In genomic region chrX:19765628-19766027, GRCh38 we compare ENCODE assay signal across 23 cellular contexts.
DNase-seq lines count a peak whose midpoint lies in the region; ATAC-seq lines count a peak whose summit lies in the region.
"Had no signal": no experiment of that assay in that cellular context is flagged by ENCODE, and none has a peak within 500 bp of the region (broad histone marks: within the 10 kb centered on the region; RNA-seq: fewer than 3 reads in every experiment).

No MANE protein-coding gene starts in this region.

- no peak for DNase-seq in activated CD4-positive, CD25-positive, alpha-beta regulatory T cell treated with anti-CD3 and anti-CD28 coated beads, Interleukin-2, amount 50 U/mL, for 72 hours
- no peak for DNase-seq in activated naive CD4-positive, alpha-beta T cell treated with anti-CD3 and anti-CD28 coated beads, Interleukin-2, amount 50 U/mL, for 72 hours (ENCODE audit: low spot score in 2 of 2)
- DNase-seq in activated naive CD4-positive, alpha-beta T cell treated with anti-CD3 and anti-CD28 coated beads, Interleukin-2, amount 10 ng/mL, durations not matched to agents 7 days and 5 days = no peak
- no peak for DNase-seq in central memory CD8-positive, alpha-beta T cell (ENCODE audit: low spot score in 2 of 2)
- DNase-seq: activated CD8-positive, alpha-beta memory T cell treated with anti-CD3 and anti-CD28 coated beads, Interleukin-2, amount 50 U/mL, for 4 hours; activated naive CD8-positive, alpha-beta T cell treated with anti-CD3 and anti-CD28 coated beads, Interleukin-2, amount 10 ng/mL, durations not matched to agents 7 days and 5 days; central memory CD4-positive, alpha-beta T cell; gastrocnemius medialis; GOT3; left cardiac atrium; mammary epithelial cell; MV-4-11; NCI-H1694; sigmoid colon; stimulated activated naive CD4-positive, alpha-beta T cell treated with Interleukin-2 at 50 U/mL for 16 hours; T-helper 17 cell; thyroid gland had no signal

- H3K36me3 Mint-ChIP-seq in activated naive CD4-positive, alpha-beta T cell treated with anti-CD3 and anti-CD28 coated beads, Interleukin-2, amount 50 U/mL, for 72 hours = no peaks in the 10 kb centered on the region
- peaks cover 27% of the 10 kb centered on the region for H3K36me3 Mint-ChIP-seq in activated naive CD4-positive, alpha-beta T cell treated with anti-CD3 and anti-CD28 coated beads, Interleukin-2, amount 10 ng/mL, durations not matched to agents 7 days and 5 days
- peaks cover 12% of the 10 kb centered on the region for H3K36me3 Mint-ChIP-seq in central memory CD8-positive, alpha-beta T cell (ENCODE audit: insufficient read depth)
- H3K36me3 Mint-ChIP-seq in stimulated activated naive CD8-positive, alpha-beta T cell treated with anti-CD3 and anti-CD28 coated beads, Interleukin-15, Interleukin-2, amounts not matched to agents 100 ng/mL and 50 ng/mL, for 24 hours (ENCODE audit: low read depth) = no peaks in the 10 kb centered on the region

- peak overlapping the region; percentile 65 to 93 for H3K27ac Mint-ChIP-seq in activated naive CD4-positive, alpha-beta T cell treated with anti-CD3 and anti-CD28 coated beads, Interleukin-2, amount 50 U/mL, for 72 hours
- H3K27ac Mint-ChIP-seq in activated naive CD4-positive, alpha-beta T cell treated with anti-CD3 and anti-CD28 coated beads, Interleukin-2, amount 10 ng/mL, durations not matched to agents 7 days and 5 days = no peak overlapping the region
- H3K27ac Mint-ChIP-seq in central memory CD8-positive, alpha-beta T cell (ENCODE audit: low read depth) = peak overlapping the region; percentile 62
- peak overlapping the region; percentile 83 for H3K27ac Mint-ChIP-seq in stimulated activated naive CD8-positive, alpha-beta T cell treated with anti-CD3 and anti-CD28 coated beads, Interleukin-15, Interleukin-2, amounts not matched to agents 100 ng/mL and 50 ng/mL, for 24 hours
- H3K27ac Mint-ChIP-seq: activated naive CD8-positive, alpha-beta T cell treated with anti-CD3 and anti-CD28 coated beads, Interleukin-2, amount 10 ng/mL, durations not matched to agents 7 days and 5 days; dendritic cell treated with granulocyte-macrophage colony-stimulating factor and Interleukin-4, amounts not matched to agents 40 ng/mL and 50 ng/mL, for 4 days had no signal

- H3K4me3 Mint-ChIP-seq in activated naive CD4-positive, alpha-beta T cell treated with anti-CD3 and anti-CD28 coated beads, Interleukin-2, amount 10 ng/mL, durations not matched to agents 7 days and 5 days = no peak overlapping the region
- peak overlapping the region; percentile 23 for H3K4me3 Mint-ChIP-seq in central memory CD8-positive, alpha-beta T cell
- H3K4me3 Mint-ChIP-seq in stimulated activated naive CD8-positive, alpha-beta T cell treated with anti-CD3 and anti-CD28 coated beads, Interleukin-15, Interleukin-2, amounts not matched to agents 100 ng/mL and 50 ng/mL, for 24 hours = no peak overlapping the region
- H3K4me3 Mint-ChIP-seq: activated naive CD8-positive, alpha-beta T cell treated with anti-CD3 and anti-CD28 coated beads, Interleukin-2, amount 10 ng/mL, durations not matched to agents 7 days and 5 days; CD14-positive monocyte; dendritic cell treated with granulocyte-macrophage colony-stimulating factor and Interleukin-4, amounts not matched to agents 40 ng/mL and 50 ng/mL, for 4 days; T-helper 17 cell had no signal

- ATAC-seq in activated CD4-positive, CD25-positive, alpha-beta regulatory T cell treated with anti-CD3 and anti-CD28 coated beads, Interleukin-2, amount 50 U/mL, for 24 hours = peak; percentile 76 to 82
- ATAC-seq in activated naive CD4-positive, alpha-beta T cell treated with anti-CD3 and anti-CD28 coated beads, Interleukin-2, amount 50 U/mL, for 72 hours = peak; percentile 62 to 66
- peak; percentile 70 for ATAC-seq in central memory CD8-positive, alpha-beta T cell (replicated peaks; ENCODE audit: extremely low read depth, poor library complexity, severe bottlenecking)
- no peak for ATAC-seq in HG03565 (IDR thresholded peaks at IDR 0.05; ENCODE audit: unreplicated experiment)
- no peak for ATAC-seq in GM21723 (IDR thresholded peaks at IDR 0.05; ENCODE audit: unreplicated experiment)
- ATAC-seq: gastrocnemius medialis, left cardiac atrium, T-helper 17 cell had no signal

- CTCF ChIA-PET in activated naive CD4-positive, alpha-beta T cell treated with anti-CD3 and anti-CD28 coated beads, Interleukin-2, amount 10 ng/mL, durations not matched to agents 7 days and 5 days (lab: Charles Lee) = interaction anchor here (0.6 to 3.4 kb wide), 2 partner anchors 11 to 25 kb away, joined by 3 to 11 read pairs; no protein-coding TSS in a partner anchor

- no peaks in the 10 kb centered on the region for H3K27me3 Mint-ChIP-seq in activated naive CD4-positive, alpha-beta T cell treated with anti-CD3 and anti-CD28 coated beads, Interleukin-2, amount 10 ng/mL, durations not matched to agents 7 days and 5 days
- no peaks in the 10 kb centered on the region for H3K27me3 Mint-ChIP-seq in central memory CD8-positive, alpha-beta T cell
- no peaks in the 10 kb centered on the region for H3K27me3 Mint-ChIP-seq in stimulated activated naive CD8-positive, alpha-beta T cell treated with anti-CD3 and anti-CD28 coated beads, Interleukin-15, Interleukin-2, amounts not matched to agents 100 ng/mL and 50 ng/mL, for 24 hours
- H3K27me3 Mint-ChIP-seq: activated naive CD8-positive, alpha-beta T cell treated with anti-CD3 and anti-CD28 coated beads, Interleukin-2, amount 10 ng/mL, durations not matched to agents 7 days and 5 days; dendritic cell treated with granulocyte-macrophage colony-stimulating factor and Interleukin-4, amounts not matched to agents 40 ng/mL and 50 ng/mL, for 4 days; T-helper 17 cell had no signal

- H3K9me3 Mint-ChIP-seq in activated naive CD4-positive, alpha-beta T cell treated with anti-CD3 and anti-CD28 coated beads, Interleukin-2, amount 50 U/mL, for 72 hours = no peaks in the 10 kb centered on the region
- H3K9me3 Mint-ChIP-seq in activated naive CD4-positive, alpha-beta T cell treated with anti-CD3 and anti-CD28 coated beads, Interleukin-2, amount 10 ng/mL, durations not matched to agents 7 days and 5 days = no peaks in the 10 kb centered on the region
- H3K9me3 Mint-ChIP-seq in central memory CD8-positive, alpha-beta T cell = no peaks in the 10 kb centered on the region
- no peaks in the 10 kb centered on the region for H3K9me3 Mint-ChIP-seq in stimulated activated naive CD8-positive, alpha-beta T cell treated with anti-CD3 and anti-CD28 coated beads, Interleukin-15, Interleukin-2, amounts not matched to agents 100 ng/mL and 50 ng/mL, for 24 hours
- H3K9me3 Mint-ChIP-seq: activated naive CD8-positive, alpha-beta T cell treated with anti-CD3 and anti-CD28 coated beads, Interleukin-2, amount 10 ng/mL, durations not matched to agents 7 days and 5 days; dendritic cell treated with granulocyte-macrophage colony-stimulating factor and Interleukin-4, amounts not matched to agents 40 ng/mL and 50 ng/mL, for 4 days had no signal

- H3K4me1 Mint-ChIP-seq in activated naive CD4-positive, alpha-beta T cell treated with anti-CD3 and anti-CD28 coated beads, Interleukin-2, amount 10 ng/mL, durations not matched to agents 7 days and 5 days = peaks cover 59% of the 10 kb centered on the region
- peaks cover 55% of the 10 kb centered on the region for H3K4me1 Mint-ChIP-seq in central memory CD8-positive, alpha-beta T cell
- peaks cover 88% of the 10 kb centered on the region for H3K4me1 Mint-ChIP-seq in stimulated activated naive CD8-positive, alpha-beta T cell treated with anti-CD3 and anti-CD28 coated beads, Interleukin-15, Interleukin-2, amounts not matched to agents 100 ng/mL and 50 ng/mL, for 24 hours (ENCODE audit: low read depth)

Comparison
In these comparisons a context has a peak if more than half of its experiments do, and no peak if none do; other contexts are left out.
1. ATAC-seq: peak in activated CD4-positive, CD25-positive, alpha-beta regulatory T cell treated with anti-CD3 and anti-CD28 coated beads, Interleukin-2, amount 50 U/mL, for 24 hours (2 of 2), activated naive CD4-positive, alpha-beta T cell treated with anti-CD3 and anti-CD28 coated beads, Interleukin-2, amount 50 U/mL, for 72 hours (2 of 2) and central memory CD8-positive, alpha-beta T cell (single experiment); none in HG03565 (single experiment) and GM21723 (single experiment).